Comparison of ENCODE assay signal across 8 cellular contexts in genomic region chr18:35949903-35950627, GRCh38.
DNase-seq lines count a peak whose midpoint lies in the region; ATAC-seq and TF ChIP-seq lines count a peak whose summit lies in the region.

No MANE protein-coding gene starts in this region.

- intact Hi-C loops in right cardiac atrium (cut with DNase I) = loop anchor here (2.0 to 10.0 kb wide), 4 partner anchors 193 to 555 kb away; no protein-coding TSS in a partner anchor

- H3K27ac Mint-ChIP-seq in progenitor cell of endocrine pancreas = no peak overlapping the region

- H3K9me3 ChIP-seq in BE2C (no peaks in the 10 kb centered on the region), right cardiac atrium (ENCODE audit: control insufficient read depth, low read length) (no peaks in the 10 kb centered on the region)

- no peak overlapping the region for H3K27ac ChIP-seq in right cardiac atrium (ENCODE audit: low read length)

- H3K36me3 ChIP-seq in BE2C = no peaks in the 10 kb centered on the region

- TF ChIP-seq CTCF in BE2C (IDR thresholded peaks at IDR 0.05; ENCODE audit: low read depth, low read length) (peak; percentile 68), progenitor cell of endocrine pancreas (IDR thresholded peaks at IDR 0.05; ENCODE audit: unreplicated experiment) (peak; percentile 90)

- no peaks in the 10 kb centered on the region for H3K9me3 Mint-ChIP-seq in progenitor cell of endocrine pancreas (ENCODE audit: low read depth)

- DNase-seq in BE2C (peak; percentile 32), M059J (ENCODE audit: low read depth) (peak; percentile 50), SKM-1 treated with dmso at 0.1 percent for 144 hours (lab: John Stamatoyannopoulos, UW; ENCODE audit: unreplicated experiment) (peak; percentile 32), amniotic stem cell (lab: John Stamatoyannopoulos, UW) (peak; percentile 51), right cardiac atrium (peak; percentile 53 to 82 (median 78)), progenitor cell of endocrine pancreas (ENCODE audit: low spot score, unreplicated experiment) (peak; percentile 57)

- peak overlapping the region; percentile 56 for H3K4me3 ChIP-seq in BE2C (ENCODE audit: low read depth, low read length)
- peak overlapping the region; percentile 76 for H3K4me3 ChIP-seq in right cardiac atrium (ENCODE audit: low read length)

- H3K4me1 Mint-ChIP-seq in progenitor cell of endocrine pancreas (ENCODE audit: low read depth) = no peaks in the 10 kb centered on the region

- ATAC-seq in GM19395 (IDR thresholded peaks at IDR 0.05; ENCODE audit: unreplicated experiment) (peak; percentile 83), right cardiac atrium (peak; percentile 83 to 88), HG03342 (IDR thresholded peaks at IDR 0.05; ENCODE audit: unreplicated experiment) (no peak)

- H3K4me3 Mint-ChIP-seq in progenitor cell of endocrine pancreas (ENCODE audit: low read depth) = peak overlapping the region; percentile 84

- WGBS in right cardiac atrium = 5% methylated on average over 54 of the region's 54 CpGs

- H3K27me3 ChIP-seq in BE2C (peaks cover 3% of the 10 kb centered on the region; the same call in 1 of the 2 replicates), right cardiac atrium (ENCODE audit: control insufficient read depth, insufficient read depth) (no peaks in the 10 kb centered on the region)

- H3K4me1 ChIP-seq in BE2C (no peaks in the 10 kb centered on the region), right cardiac atrium (ENCODE audit: control insufficient read depth, insufficient read depth, low read length) (no peaks in the 10 kb centered on the region)

- no peaks in the 10 kb centered on the region for H3K36me3 Mint-ChIP-seq in progenitor cell of endocrine pancreas (ENCODE audit: insufficient read depth)

- peaks cover 17% of the 10 kb centered on the region for H3K27me3 Mint-ChIP-seq in progenitor cell of endocrine pancreas
